In genomic region chr14:23056257-23056955, GRCh38 we compare ENCODE assay signal across 8 cellular contexts. TPM values are rescaled to one million over a fixed set of nuclear protein-coding genes. Genes with fewer than 3 reads are reported as not detected.
DNase-seq lines count a peak whose midpoint lies in the region; ATAC-seq and TF ChIP-seq lines count a peak whose summit lies in the region.

No MANE protein-coding gene starts in this region.

- intact Hi-C loops in activated T-helper 2 cell treated with anti-CD3 and anti-CD28 coated beads, Interferon-gamma antibody, Interleukin-2, Interleukin-4, amounts not matched to agents 10 μg/mL and 5 μg/mL and 100 μg/mL, durations not matched to agents 14 hours and 24 hours and 36 hours (cut with micrococcal nuclease) = loop anchor here (1.0 to 5.0 kb wide), 4 partner anchors 22 to 126 kb away; partner anchors contain the start of gene PSMB5
- intact Hi-C loops in Right ventricle myocardium superior (cut with DNase I) = no loop called here
- intact Hi-C loops in psoas muscle (cut with DNase I) = loop anchor here in 1 of 2 donors (5.0 kb wide), 1 partner anchor 499 kb away; no protein-coding TSS in a partner anchor

- peak; percentile 72 to 75 for ATAC-seq in CD4-positive, CD25-positive, alpha-beta regulatory T cell (ENCODE audit: low read depth in 2 of 2)
- peak; percentile 58 for ATAC-seq in GM21717 (IDR thresholded peaks at IDR 0.05; ENCODE audit: unreplicated experiment)
- ATAC-seq in Right ventricle myocardium superior (ENCODE audit: poor library complexity) = peak; percentile 56
- ATAC-seq in psoas muscle = peak; percentile 72 to 80 (median 75)

- peak; percentile 59 to 75 (median 68) for DNase-seq in CD4-positive, CD25-positive, alpha-beta regulatory T cell
- peak; percentile 50 for DNase-seq in MG63
- DNase-seq in activated T-helper 2 cell treated with anti-CD3 and anti-CD28 coated beads, Interferon-gamma antibody, Interleukin-2, Interleukin-4, amounts not matched to agents 10 μg/mL and 5 μg/mL and 100 μg/mL, durations not matched to agents 14 hours and 24 hours and 36 hours (ENCODE audit: low spot score) = peak; percentile 57
- peak; percentile 72 for DNase-seq in Right ventricle myocardium superior
- peak; percentile 71 to 82 for DNase-seq in psoas muscle
- DNase-seq in DMS 273 treated with DMSO at 0.1 percent for 48 hours (lab: John Stamatoyannopoulos, UW) = no peak
- DNase-seq in GOT3 (lab: John Stamatoyannopoulos, UW) = no peak

- H3K9me3 ChIP-seq in CD4-positive, CD25-positive, alpha-beta regulatory T cell (ENCODE audit: control insufficient read depth in 2 of 2, low read length in 2 of 2) = no peaks in the 10 kb centered on the region
- no peaks in the 10 kb centered on the region for H3K9me3 ChIP-seq in MG63
- no peaks in the 10 kb centered on the region for H3K9me3 ChIP-seq in psoas muscle

- H3K27ac Mint-ChIP-seq in CD4-positive, CD25-positive, alpha-beta regulatory T cell = peak overlapping the region; percentile 78 to 87 (median 84)
- peak overlapping the region; percentile 43 for H3K27ac Mint-ChIP-seq in activated T-helper 2 cell treated with anti-CD3 and anti-CD28 coated beads, Interferon-gamma antibody, Interleukin-2, Interleukin-4, amounts not matched to agents 10 μg/mL and 5 μg/mL and 100 μg/mL, durations not matched to agents 14 hours and 24 hours and 36 hours

- H3K9me3 Mint-ChIP-seq in CD4-positive, CD25-positive, alpha-beta regulatory T cell = no peaks in the 10 kb centered on the region
- H3K9me3 Mint-ChIP-seq in activated T-helper 2 cell treated with anti-CD3 and anti-CD28 coated beads, Interferon-gamma antibody, Interleukin-2, Interleukin-4, amounts not matched to agents 10 μg/mL and 5 μg/mL and 100 μg/mL, durations not matched to agents 14 hours and 24 hours and 36 hours = no peaks in the 10 kb centered on the region

- H3K4me3 ChIP-seq in CD4-positive, CD25-positive, alpha-beta regulatory T cell (ENCODE audit: low read depth, low read length) = peak overlapping the region; percentile 51
- H3K4me3 ChIP-seq in MG63 (peak overlapping the region; percentile 40), psoas muscle (peak overlapping the region; percentile 78)

- peak overlapping the region; percentile 87 to 93 (median 91) for H3K4me3 Mint-ChIP-seq in CD4-positive, CD25-positive, alpha-beta regulatory T cell
- peak overlapping the region; percentile 84 for H3K4me3 Mint-ChIP-seq in activated T-helper 2 cell treated with anti-CD3 and anti-CD28 coated beads, Interferon-gamma antibody, Interleukin-2, Interleukin-4, amounts not matched to agents 10 μg/mL and 5 μg/mL and 100 μg/mL, durations not matched to agents 14 hours and 24 hours and 36 hours (ENCODE audit: low read depth)

- H3K4me1 ChIP-seq in CD4-positive, CD25-positive, alpha-beta regulatory T cell (ENCODE audit: control insufficient read depth, insufficient read depth, low read length, poor library complexity, severe bottlenecking) = peaks cover 22% of the 10 kb centered on the region
- peaks cover 2% of the 10 kb centered on the region for H3K4me1 ChIP-seq in psoas muscle

- no peaks in the 10 kb centered on the region for H3K27me3 ChIP-seq in CD4-positive, CD25-positive, alpha-beta regulatory T cell (ENCODE audit: control insufficient read depth, insufficient read depth, low read length)
- H3K27me3 ChIP-seq in MG63 (no peaks in the 10 kb centered on the region), psoas muscle (ENCODE audit: insufficient read depth in 3 of 3, low read length in 2 of 3) (no peaks in the 10 kb centered on the region)

- TF ChIP-seq CTCF in psoas muscle (IDR thresholded peaks at IDR 0.05) = peak; percentile 65

- H3K4me1 Mint-ChIP-seq in CD4-positive, CD25-positive, alpha-beta regulatory T cell = peaks cover 0 to 21% (median 15%) of the 10 kb centered on the region in 4 donors
- H3K4me1 Mint-ChIP-seq in activated T-helper 2 cell treated with anti-CD3 and anti-CD28 coated beads, Interferon-gamma antibody, Interleukin-2, Interleukin-4, amounts not matched to agents 10 μg/mL and 5 μg/mL and 100 μg/mL, durations not matched to agents 14 hours and 24 hours and 36 hours (ENCODE audit: low read depth) = peaks cover 16% of the 10 kb centered on the region

- 19 to 21% (median 21%) methylated on average over 13 to 14 of the region's 14 CpGs for WGBS in psoas muscle, 3 donors

- H3K27me3 Mint-ChIP-seq in CD4-positive, CD25-positive, alpha-beta regulatory T cell = no peaks in the 10 kb centered on the region
- peaks cover 7% of the 10 kb centered on the region for H3K27me3 Mint-ChIP-seq in activated T-helper 2 cell treated with anti-CD3 and anti-CD28 coated beads, Interferon-gamma antibody, Interleukin-2, Interleukin-4, amounts not matched to agents 10 μg/mL and 5 μg/mL and 100 μg/mL, durations not matched to agents 14 hours and 24 hours and 36 hours (ENCODE audit: low read depth)

- H3K36me3 ChIP-seq in CD4-positive, CD25-positive, alpha-beta regulatory T cell (ENCODE audit: control insufficient read depth, insufficient read depth, low read length) = peaks cover 26% of the 10 kb centered on the region
- H3K36me3 ChIP-seq in MG63 (peaks cover 14% of the 10 kb centered on the region), psoas muscle (ENCODE audit: insufficient read depth in 1 of 2, low read depth in 1 of 2) (peaks cover 4 to 33% of the 10 kb centered on the region in 2 donors)

- H3K36me3 Mint-ChIP-seq in CD4-positive, CD25-positive, alpha-beta regulatory T cell = peaks cover 5% of the 10 kb centered on the region
- peaks cover 22% of the 10 kb centered on the region for H3K36me3 Mint-ChIP-seq in activated T-helper 2 cell treated with anti-CD3 and anti-CD28 coated beads, Interferon-gamma antibody, Interleukin-2, Interleukin-4, amounts not matched to agents 10 μg/mL and 5 μg/mL and 100 μg/mL, durations not matched to agents 14 hours and 24 hours and 36 hours (ENCODE audit: low read depth)

- H3K27ac ChIP-seq in CD4-positive, CD25-positive, alpha-beta regulatory T cell (ENCODE audit: insufficient read depth, low read length, poor library complexity, severe bottlenecking) = no peak overlapping the region
- no peak overlapping the region for H3K27ac ChIP-seq in psoas muscle

RNA-seq across cellular contexts. Expression of gene CDH24, which starts 0.9 kb away (rescaled TPM):
- total RNA-seq in CD4-positive, CD25-positive, alpha-beta regulatory T cell = 2.9 TPM
- under 1 TPM; 0.17 to 0.79 (median 0.25) TPM for polyA plus RNA-seq in CD4-positive, CD25-positive, alpha-beta regulatory T cell
- total RNA-seq in MG63 (2014; rRNA removed; shearing (Covaris generic); ENCODE audit: low replicate concordance) = 1.4 and 1.9 TPM in 2 replicates
- total RNA-seq in activated T-helper 2 cell treated with anti-CD3 and anti-CD28 coated beads, Interferon-gamma antibody, Interleukin-2, Interleukin-4, amounts not matched to agents 10 μg/mL and 5 μg/mL and 100 μg/mL, durations not matched to agents 14 hours and 24 hours and 36 hours = 1.4 and 2.1 TPM in 2 replicates
- total RNA-seq in Right ventricle myocardium superior (1.6 TPM), psoas muscle (under 1 TPM; 0.30 to 0.77 (median 0.32) TPM)
- under 1 TPM; 0.31 to 0.51 (median 0.35) TPM for polyA plus RNA-seq in psoas muscle

RNA-seq across cellular contexts. Expression of gene PSMB11, which starts 14.4 kb away (rescaled TPM):
- total RNA-seq in CD4-positive, CD25-positive, alpha-beta regulatory T cell = not detected
- polyA plus RNA-seq in CD4-positive, CD25-positive, alpha-beta regulatory T cell = not detected
- total RNA-seq in MG63 (2014; rRNA removed; shearing (Covaris generic); ENCODE audit: low replicate concordance) = not detected in 2 replicates
- not detected in 2 replicates for total RNA-seq in activated T-helper 2 cell treated with anti-CD3 and anti-CD28 coated beads, Interferon-gamma antibody, Interleukin-2, Interleukin-4, amounts not matched to agents 10 μg/mL and 5 μg/mL and 100 μg/mL, durations not matched to agents 14 hours and 24 hours and 36 hours
- total RNA-seq in Right ventricle myocardium superior (not detected), psoas muscle (not detected)
- under 1 TPM in 2 of 3 donors, not detected in 1; 0.03 to 0.51 TPM for polyA plus RNA-seq in psoas muscle

RNA-seq across cellular contexts. Expression of gene PSMB5, which starts 21.7 kb away (rescaled TPM):
- total RNA-seq in CD4-positive, CD25-positive, alpha-beta regulatory T cell = 13.8 TPM
- 10 to 100 TPM; 28.2 to 50.9 (median 39.5) TPM for polyA plus RNA-seq in CD4-positive, CD25-positive, alpha-beta regulatory T cell
- 170 and 273 TPM in 2 replicates for total RNA-seq in MG63 (2014; rRNA removed; shearing (Covaris generic); ENCODE audit: low replicate concordance)
- total RNA-seq in activated T-helper 2 cell treated with anti-CD3 and anti-CD28 coated beads, Interferon-gamma antibody, Interleukin-2, Interleukin-4, amounts not matched to agents 10 μg/mL and 5 μg/mL and 100 μg/mL, durations not matched to agents 14 hours and 24 hours and 36 hours = 124 and 134 TPM in 2 replicates
- total RNA-seq in Right ventricle myocardium superior = 129 TPM
- total RNA-seq in psoas muscle = 100 to 1,000 TPM; 156 to 307 (median 250) TPM
- 100 to 1,000 TPM; 304 to 619 (median 496) TPM for polyA plus RNA-seq in psoas muscle

RNA-seq across cellular contexts. Expression of gene ACIN1, which starts 38.5 kb away (rescaled TPM):
- 340 TPM for total RNA-seq in CD4-positive, CD25-positive, alpha-beta regulatory T cell
- 10 to 100 TPM in 1 of 4 donors, 1 to 10 TPM in 3; 6.8 to 10.1 (median 7.4) TPM for polyA plus RNA-seq in CD4-positive, CD25-positive, alpha-beta regulatory T cell
- 39.7 and 52.2 TPM in 2 replicates for total RNA-seq in MG63 (2014; rRNA removed; shearing (Covaris generic); ENCODE audit: low replicate concordance)
- 209 and 213 TPM in 2 replicates for total RNA-seq in activated T-helper 2 cell treated with anti-CD3 and anti-CD28 coated beads, Interferon-gamma antibody, Interleukin-2, Interleukin-4, amounts not matched to agents 10 μg/mL and 5 μg/mL and 100 μg/mL, durations not matched to agents 14 hours and 24 hours and 36 hours
- total RNA-seq in Right ventricle myocardium superior (65.8 TPM), psoas muscle (10 to 100 TPM; 75.3 to 83.2 (median 82.2) TPM)
- 10 to 100 TPM; 45.2 to 57.6 (median 53.5) TPM for polyA plus RNA-seq in psoas muscle

RNA-seq across cellular contexts. Expression of gene C14orf119, which starts 38.9 kb away (rescaled TPM):
- total RNA-seq in CD4-positive, CD25-positive, alpha-beta regulatory T cell = 13.6 TPM
- 100 to 1,000 TPM; 131 to 187 (median 156) TPM for polyA plus RNA-seq in CD4-positive, CD25-positive, alpha-beta regulatory T cell
- 9.6 and 22.8 TPM in 2 replicates for total RNA-seq in MG63 (2014; rRNA removed; shearing (Covaris generic); ENCODE audit: low replicate concordance)
- 57.7 and 65.2 TPM in 2 replicates for total RNA-seq in activated T-helper 2 cell treated with anti-CD3 and anti-CD28 coated beads, Interferon-gamma antibody, Interleukin-2, Interleukin-4, amounts not matched to agents 10 μg/mL and 5 μg/mL and 100 μg/mL, durations not matched to agents 14 hours and 24 hours and 36 hours
- total RNA-seq in Right ventricle myocardium superior = 20.6 TPM
- 10 to 100 TPM; 24.2 to 31.3 (median 27.0) TPM for total RNA-seq in psoas muscle
- polyA plus RNA-seq in psoas muscle = 10 to 100 TPM; 23.2 to 65.3 (median 47.1) TPM

Comparison
In these comparisons a context has a peak if more than half of its experiments do, and no peak if none do; other contexts are left out.
1. DNase-seq: peak in CD4-positive, CD25-positive, alpha-beta regulatory T cell (3 of 3), MG63 (single experiment), activated T-helper 2 cell treated with anti-CD3 and anti-CD28 coated beads, Interferon-gamma antibody, Interleukin-2, Interleukin-4, amounts not matched to agents 10 μg/mL and 5 μg/mL and 100 μg/mL, durations not matched to agents 14 hours and 24 hours and 36 hours (single experiment), Right ventricle myocardium superior (single experiment) and psoas muscle (2 of 2); none in DMS 273 treated with DMSO at 0.1 percent for 48 hours (single experiment) and GOT3 (single experiment).
2. Peak in every context shown above with its lines, with median percentiles within 50 percentile points of each other: ATAC-seq and H3K4me3 ChIP-seq.